ENCODE assay signal across 8 cellular contexts in the genomic region with DNA sequence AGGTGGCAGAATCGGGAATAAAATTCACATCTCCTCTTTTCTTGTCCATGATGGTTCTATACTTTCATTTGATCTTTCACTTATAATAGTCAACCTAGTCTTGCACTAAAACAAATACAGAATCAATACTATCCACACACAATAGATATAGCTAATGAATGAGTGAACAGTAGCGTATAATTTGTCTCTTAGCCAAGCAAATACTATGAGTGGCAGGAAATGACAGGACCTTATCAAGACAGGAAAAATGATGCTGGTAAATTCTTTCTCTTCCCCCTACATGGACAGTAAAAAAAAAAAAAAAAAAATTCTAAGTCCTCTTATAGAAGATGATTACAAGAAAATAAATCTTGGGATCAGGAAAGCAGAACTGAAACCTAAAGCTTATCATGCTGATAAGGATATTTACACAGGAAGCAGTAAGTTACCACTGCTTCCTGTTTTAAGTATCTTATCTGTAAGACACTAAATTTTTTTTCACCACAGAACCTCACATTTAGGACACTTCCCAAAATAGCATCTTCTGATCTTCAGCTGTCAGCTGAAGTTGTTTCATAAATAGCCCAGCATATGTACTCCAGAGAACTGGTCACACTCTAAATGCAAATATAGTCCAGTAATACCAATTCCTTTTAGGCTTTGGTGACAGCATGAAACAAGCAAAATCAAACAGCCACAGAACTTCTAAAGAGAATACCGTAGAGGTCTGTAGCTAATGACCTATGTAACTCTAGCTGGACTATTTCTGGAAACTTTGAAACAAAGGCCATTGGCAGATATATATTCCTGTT. TPM values are rescaled to one million over a fixed set of nuclear protein-coding genes. Genes with fewer than 3 reads are reported as not detected.
DNase-seq lines count a peak whose midpoint lies in the region; ATAC-seq and TF ChIP-seq lines count a peak whose summit lies in the region.

No MANE protein-coding gene starts in this region.

- H3K27me3 ChIP-seq in hepatocyte, result no peaks in the 10 kb centered on the region

- CTCF ChIA-PET in T-cell (lab: Charles Lee), result interaction anchor here (0.6 to 1.3 kb wide), 7 partner anchors 15 to 874 kb away, joined by 3 to 8 read pairs (median 4); no protein-coding TSS in a partner anchor

- H3K36me3 Mint-ChIP-seq in T-cell, result peaks cover 26% of the 10 kb centered on the region

- no peak overlapping the region for H2AFZ ChIP-seq in hepatocyte

- H3K9me3 Mint-ChIP-seq in T-cell, result peaks cover 8 to 19% (median 8%) of the 10 kb centered on the region in 3 donors

- no peaks in the 10 kb centered on the region for H3K9me2 ChIP-seq in hepatocyte (replicated peaks; ENCODE audit: insufficient read depth)

- H3K4me2 ChIP-seq in hepatocyte, result peak overlapping the region; percentile 10

- ATAC-seq in GM19328 (IDR thresholded peaks at IDR 0.05; ENCODE audit: unreplicated experiment) (peak; percentile 97), HG03196 (IDR thresholded peaks at IDR 0.05; ENCODE audit: unreplicated experiment) (peak; percentile 99), T-cell (replicated peaks in 1 of 4) (peak; percentile 61 to 85 (median 70))

- DNase-seq in AML-193 (lab: John Stamatoyannopoulos, UW), result peak; percentile 1 to 10
- DNase-seq in T-cell, result no peak
- no peak for DNase-seq in hepatocyte (ENCODE audit: low spot score)
- no peak for DNase-seq in NCI-H1930 (lab: John Stamatoyannopoulos, UW)
- DNase-seq in NCI-H510A (lab: John Stamatoyannopoulos, UW), result no peak
- DNase-seq in superior temporal gyrus (ENCODE audit: extremely low spot score), result no peak

- POLR2A ChIA-PET in T-cell (lab: Charles Lee), result interaction anchor here (0.6 to 0.9 kb wide), 6 partner anchors 11 to 1139 kb away, joined by 3 to 14 read pairs (median 4); no protein-coding TSS in a partner anchor

- peak overlapping the region in 1 of 2 donors; percentile 45 for H3K27ac Mint-ChIP-seq in T-cell

- WGBS in hepatocyte (ENCODE audit: low lambda C conversion rate, missing lambda C conversion rate), result 43% methylated on average over 3 of the region's 3 CpGs

- H3K27ac ChIP-seq in hepatocyte, result peak overlapping the region; percentile 22

- H3K4me3 Mint-ChIP-seq in T-cell, result peak overlapping the region; percentile 62 to 71 (median 65)

- no peaks in the 10 kb centered on the region for H3K27me3 Mint-ChIP-seq in T-cell

- H4K20me1 ChIP-seq in hepatocyte (ENCODE audit: insufficient read depth, poor library complexity, severe bottlenecking), result no peaks in the 10 kb centered on the region

- peaks cover 10% of the 10 kb centered on the region for H3K9me3 ChIP-seq in hepatocyte (ENCODE audit: low read depth)

- no peak for TF ChIP-seq CTCF in hepatocyte (IDR thresholded peaks at IDR 0.05; ENCODE audit: poor library complexity)

- no peaks in the 10 kb centered on the region for H3K36me3 ChIP-seq in hepatocyte (replicated peaks; ENCODE audit: insufficient read depth, low read depth)

- H3K79me2 ChIP-seq in hepatocyte, result peaks cover 84% of the 10 kb centered on the region

- H3K4me3 ChIP-seq in hepatocyte, result no peak overlapping the region

- H3K4me1 ChIP-seq in hepatocyte (ENCODE audit: insufficient read depth), result peaks cover 25% of the 10 kb centered on the region

- H3K4me1 Mint-ChIP-seq in T-cell, result peaks cover 25 to 44% (median 38%) of the 10 kb centered on the region in 3 donors

RNA-seq across cellular contexts. Expression of a gene that starts 27.0 kb away (rescaled TPM):
- total RNA-seq in T-cell, result 1 to 10 TPM; 3.7 to 8.7 (median 6.7) TPM
- 20.1 and 25.6 TPM in 2 replicates for total RNA-seq in hepatocyte
- 10.9 and 12.5 TPM in 2 replicates for polyA plus RNA-seq in hepatocyte

Comparison
In these comparisons a context has a peak if more than half of its experiments do, and no peak if none do; other contexts are left out.
1. DNase-seq: peak in AML-193 (2 of 2); none in T-cell (0 of 34), hepatocyte (single experiment), NCI-H1930 (0 of 2), NCI-H510A (single experiment) and superior temporal gyrus (single experiment).
2. Peak in every context shown above with its lines, with median percentiles within 50 percentile points of each other: ATAC-seq.